28 cellular contexts compared by ENCODE assay signal in the genomic region with DNA sequence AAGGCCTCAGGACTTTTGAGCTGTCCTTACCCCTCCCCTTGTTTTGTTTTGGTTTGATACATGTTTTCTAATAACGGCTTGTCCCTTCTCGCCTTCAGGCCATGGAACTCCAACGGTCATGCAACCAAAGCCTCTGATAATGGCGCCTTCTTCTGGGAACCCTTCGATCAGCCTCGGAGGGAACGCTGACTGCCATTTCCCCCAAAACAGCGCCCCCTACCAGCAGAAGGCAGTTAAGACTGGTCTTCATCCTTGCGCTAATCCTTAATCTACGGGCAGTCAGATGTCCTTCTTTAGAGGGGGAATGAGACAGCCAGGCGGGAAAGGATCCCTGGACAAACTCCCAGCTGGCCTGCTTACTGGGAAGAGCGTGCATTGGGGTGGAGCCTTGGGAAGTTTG.
A peak's percentile ranks its signal among the peaks of the same experiment; 100 is the strongest.
DNase-seq lines count a peak whose midpoint lies in the region; ATAC-seq, FAIRE-seq and TF ChIP-seq lines count a peak whose summit lies in the region.
"Had no signal": no experiment of that assay in that cellular context is flagged by ENCODE, and none has a peak within 500 bp of the region (broad histone marks: within the 10 kb centered on the region; RNA-seq: fewer than 3 reads in every experiment).

No MANE protein-coding gene starts in this region.

- H3K9ac ChIP-seq in mesendoderm (ENCODE audit: low read length): no peak overlapping the region

- CTCF ChIA-PET in HEK293T (lab: Yijun Ruan, JAX): no interaction called here
- CTCF ChIA-PET in CD8-positive, alpha-beta memory T cell (lab: Charles Lee): no interaction called here

- no peak overlapping the region for H2BK15ac ChIP-seq in mesendoderm (replicated peaks; ENCODE audit: low read depth)

- no peak overlapping the region for H3K18ac ChIP-seq in mesendoderm (ENCODE audit: low read length)

- no peaks in the 10 kb centered on the region for H3K36me3 Mint-ChIP-seq in CD8-positive, alpha-beta memory T cell
- H3K36me3 Mint-ChIP-seq: activated CD4-positive, alpha-beta memory T cell treated with anti-CD3 and anti-CD28 coated beads for 36 hours; immature natural killer cell had no signal

- TF ChIP-seq CTCF in pancreas (IDR thresholded peaks at IDR 0.05): no peak

- H3K27ac Mint-ChIP-seq in CD8-positive, alpha-beta memory T cell: no peak overlapping the region
- H3K27ac Mint-ChIP-seq: activated CD4-positive, alpha-beta memory T cell treated with anti-CD3 and anti-CD28 coated beads for 36 hours; immature natural killer cell; nephron; T-helper 1 cell treated with Interleukin-12 subunit alpha and Interleukin-12 subunit beta and Interleukin-4 antibody, amounts not matched to agents 30 μg/mL and 1 μg/mL, for 36 hours had no signal

- H3K4me2 ChIP-seq in mesendoderm (ENCODE audit: low read length): no peak overlapping the region

- DNase-seq in Daoy (ENCODE audit: low read depth) (peak; percentile 34), HEK293T (ENCODE audit: extremely low spot score) (peak; percentile 21), SK-MEL-5 (ENCODE audit: low read depth, low spot score) (peak; percentile 71), mesendoderm (peak; percentile 27), pancreas (no peak), GM03348 (ENCODE audit: low spot score) (no peak)
- no peak for DNase-seq in CD8-positive, alpha-beta memory T cell
- DNase-seq: activated CD4-positive, alpha-beta memory T cell treated with anti-CD3 and anti-CD28 coated beads for 36 hours; activated naive CD4-positive, alpha-beta T cell; amygdala; COR-L47; heart left ventricle; immature natural killer cell; Karpas-422; left lung; NCI-H1417; NCI-H524 treated with DMSO at 0.1 percent for 48 hours; SIG-M5; stimulated activated CD4-positive, alpha-beta T cell treated with anti-CD3 and anti-CD28 coated beads, Interleukin-2, amount 100 ng/mL, for 24 hours; stimulated activated naive CD4-positive, alpha-beta T cell treated with Interleukin-2 at 50 U/mL for 16 hours; transverse colon had no signal

- H4K8ac ChIP-seq in mesendoderm (ENCODE audit: low read depth, low read length): no peak overlapping the region

- intact Hi-C loops in pancreas (cut with DNase I): no loop called here

- H3K27me3 ChIP-seq in mesendoderm (ENCODE audit: insufficient read depth, low read length, poor library complexity) (no peaks in the 10 kb centered on the region), pancreas (no peaks in the 10 kb centered on the region)
- no peaks in the 10 kb centered on the region for H3K27me3 ChIP-seq in CD8-positive, alpha-beta memory T cell (ENCODE audit: insufficient read depth, low read length, poor library complexity, severe bottlenecking)
- H3K27me3 ChIP-seq: cardiac muscle cell, heart left ventricle, left lung, transverse colon had no signal

- no peak for ATAC-seq in pancreas
- ATAC-seq: heart left ventricle, left lung had no signal

- H3K56ac ChIP-seq in mesendoderm (ENCODE audit: low read length): no peak overlapping the region

- no CpG with 5 or more reads among the region's 12 CpGs for WGBS in mesendoderm (ENCODE audit: extremely low coverage, insufficient coverage, low lambda C conversion rate)
- 70 to 80% methylated on average over 12 of the region's 12 CpGs for WGBS in pancreas, 2 donors

- H4K5ac ChIP-seq in mesendoderm (ENCODE audit: low read length): no peak overlapping the region

- H3K27me3 Mint-ChIP-seq in CD8-positive, alpha-beta memory T cell: peaks cover 1 to 6% of the 10 kb centered on the region in 2 donors

- no peaks in the 10 kb centered on the region for H3K79me1 ChIP-seq in mesendoderm (ENCODE audit: low read length)

- H3K9me3 Mint-ChIP-seq in CD8-positive, alpha-beta memory T cell: peaks cover 0 to 3% (median 0%) of the 10 kb centered on the region in 5 donors
- H3K9me3 Mint-ChIP-seq: activated CD4-positive, alpha-beta memory T cell treated with anti-CD3 and anti-CD28 coated beads for 36 hours; T-helper 1 cell treated with Interleukin-12 subunit alpha and Interleukin-12 subunit beta and Interleukin-4 antibody, amounts not matched to agents 30 μg/mL and 1 μg/mL, for 36 hours had no signal

- POLR2A ChIA-PET in HEK293T (lab: Yijun Ruan, JAX): no interaction called here
- POLR2A ChIA-PET in CD8-positive, alpha-beta memory T cell (lab: Charles Lee): no interaction called here

- H2BK120ac ChIP-seq in mesendoderm (ENCODE audit: low read depth, low read length): no peak overlapping the region

- no peak overlapping the region for H2BK5ac ChIP-seq in mesendoderm (ENCODE audit: low read length)

- no peak overlapping the region for H2AK5ac ChIP-seq in mesendoderm (ENCODE audit: low read length)

- H3K36me3 ChIP-seq in mesendoderm (ENCODE audit: control insufficient read depth, insufficient read depth, low read length) (no peaks in the 10 kb centered on the region), pancreas (no peaks in the 10 kb centered on the region)
- no peaks in the 10 kb centered on the region for H3K36me3 ChIP-seq in CD8-positive, alpha-beta memory T cell (ENCODE audit: insufficient read depth, low read length)
- H3K36me3 ChIP-seq: cardiac muscle cell, heart left ventricle, left lung, transverse colon had no signal

- H3K4me3 Mint-ChIP-seq in CD8-positive, alpha-beta memory T cell: no peak overlapping the region
- H3K4me3 Mint-ChIP-seq: activated CD4-positive, alpha-beta memory T cell treated with anti-CD3 and anti-CD28 coated beads for 36 hours; immature natural killer cell; nephron; T-helper 1 cell treated with Interleukin-12 subunit alpha and Interleukin-12 subunit beta and Interleukin-4 antibody, amounts not matched to agents 30 μg/mL and 1 μg/mL, for 36 hours had no signal

- no peaks in the 10 kb centered on the region for H3K4me1 Mint-ChIP-seq in CD8-positive, alpha-beta memory T cell
- H3K4me1 Mint-ChIP-seq: immature natural killer cell, nephron had no signal

- no peak overlapping the region for H3K23ac ChIP-seq in mesendoderm (ENCODE audit: low read length)

- no peaks in the 10 kb centered on the region for H3K9me3 ChIP-seq in pancreas
- no peaks in the 10 kb centered on the region for H3K9me3 ChIP-seq in CD8-positive, alpha-beta memory T cell (ENCODE audit: low read length)
- H3K9me3 ChIP-seq: transverse colon had no signal

- in situ Hi-C loops in SK-MEL-5 (cut with HindIII; ENCODE audit: low pct_unique_long_range_greater_than_20kb, low sequenced_read_pairs): no loop called here

- H3K4me3 ChIP-seq in mesendoderm (ENCODE audit: low read length) (no peak overlapping the region), pancreas (no peak overlapping the region)
- H3K4me3 ChIP-seq in CD8-positive, alpha-beta memory T cell (ENCODE audit: low read length): no peak overlapping the region
- H3K4me3 ChIP-seq: cardiac muscle cell, heart left ventricle, left lung, transverse colon had no signal

- H3K4me1 ChIP-seq in mesendoderm (ENCODE audit: control insufficient read depth, low read depth, low read length) (no peaks in the 10 kb centered on the region), pancreas (no peaks in the 10 kb centered on the region)
- no peaks in the 10 kb centered on the region for H3K4me1 ChIP-seq in CD8-positive, alpha-beta memory T cell (ENCODE audit: insufficient read depth, low read length)
- H3K4me1 ChIP-seq: heart left ventricle, left lung, transverse colon had no signal

- H3K79me2 ChIP-seq in mesendoderm (ENCODE audit: control insufficient read depth, insufficient read depth, low read length): no peaks in the 10 kb centered on the region

- no peak overlapping the region for H3K27ac ChIP-seq in mesendoderm (ENCODE audit: low read depth, low read length)
- no peak overlapping the region for H3K27ac ChIP-seq in pancreas
- no peak overlapping the region for H3K27ac ChIP-seq in CD8-positive, alpha-beta memory T cell (ENCODE audit: low read depth, low read length)
- H3K27ac ChIP-seq: cardiac muscle cell, heart left ventricle, left lung, transverse colon had no signal

- FAIRE-seq in pancreas (lab: Jason Lieb, UNC): no peak
- FAIRE-seq: endothelial cell of umbilical vein, G401.6, GM12892, GM19239 had no signal

- H3K4ac ChIP-seq in mesendoderm (ENCODE audit: low read depth, low read length): no peak overlapping the region

TF ChIP-seq in HEK293T, 16 proteins besides CTCF, POLR2A, EP300 and RAD21:
- no peak for TF ChIP-seq ARNT (IDR thresholded peaks at IDR 0.05)
- TF ChIP-seq, protein P1, sequence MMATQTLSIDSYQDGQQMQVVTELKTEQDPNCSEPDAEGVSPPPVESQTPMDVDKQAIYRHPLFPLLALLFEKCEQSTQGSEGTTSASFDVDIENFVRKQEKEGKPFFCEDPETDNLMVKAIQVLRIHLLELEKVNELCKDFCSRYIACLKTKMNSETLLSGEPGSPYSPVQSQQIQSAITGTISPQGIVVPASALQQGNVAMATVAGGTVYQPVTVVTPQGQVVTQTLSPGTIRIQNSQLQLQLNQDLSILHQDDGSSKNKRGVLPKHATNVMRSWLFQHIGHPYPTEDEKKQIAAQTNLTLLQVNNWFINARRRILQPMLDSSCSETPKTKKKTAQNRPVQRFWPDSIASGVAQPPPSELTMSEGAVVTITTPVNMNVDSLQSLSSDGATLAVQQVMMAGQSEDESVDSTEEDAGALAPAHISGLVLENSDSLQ (IDR thresholded peaks at IDR 0.05): no peak
- no peak for TF ChIP-seq ELF4 (IDR thresholded peaks at IDR 0.05)
- TF ChIP-seq BHLHE40 (IDR thresholded peaks at IDR 0.05; ENCODE audit: borderline replicate concordance): no peak
- TF ChIP-seq SP1 (IDR thresholded peaks at IDR 0.05): no peak
- TF ChIP-seq L3MBTL2 (conservative IDR thresholded peaks at IDR 0.05): no peak
- TF ChIP-seq FOXK2 (IDR thresholded peaks at IDR 0.05): no peak
- TF ChIP-seq CTBP1 (IDR thresholded peaks at IDR 0.05; ENCODE audit: borderline replicate concordance): no peak
- no peak for TF ChIP-seq NFRKB (IDR thresholded peaks at IDR 0.05)

Comparison
In these comparisons a context has a peak if more than half of its experiments do, and no peak if none do; other contexts are left out.
1. DNase-seq: peak in Daoy (single experiment), HEK293T (single experiment), SK-MEL-5 (single experiment) and mesendoderm (single experiment); none in pancreas (0 of 6), GM03348 (single experiment) and CD8-positive, alpha-beta memory T cell (0 of 5).